In the genomic region with DNA sequence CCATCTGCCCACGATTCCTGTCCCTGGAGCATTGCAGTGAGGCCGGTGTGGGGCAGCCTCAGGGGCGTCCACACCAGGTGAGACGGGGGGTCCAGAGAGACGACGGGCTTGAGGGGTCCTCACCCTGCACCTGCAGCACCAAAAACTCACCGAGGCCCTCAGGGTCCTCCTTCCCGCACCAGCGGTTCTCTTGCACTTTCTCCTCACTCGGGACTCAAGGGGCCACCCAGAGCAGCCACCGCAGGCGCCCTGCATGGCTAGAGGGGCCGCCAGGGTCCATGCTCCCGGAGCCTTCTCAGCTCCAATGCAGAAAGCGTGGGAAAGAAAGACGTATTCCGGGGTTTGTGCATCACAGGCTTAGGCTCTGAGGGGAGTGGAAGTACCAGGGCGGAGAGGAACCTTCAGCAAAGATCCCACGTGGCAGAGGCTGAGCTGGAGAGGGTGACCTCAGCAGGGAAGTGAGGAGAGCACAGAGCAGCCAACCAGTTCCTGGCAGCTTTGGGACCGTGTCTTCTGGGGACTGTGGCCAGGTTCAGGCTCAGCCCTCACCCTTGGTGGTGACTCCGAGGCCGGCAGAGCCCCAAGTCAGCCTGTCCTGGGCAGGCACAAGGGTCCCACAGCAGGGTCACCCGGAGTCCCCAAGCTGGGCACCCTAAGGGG, we compare ENCODE assay signal across 11 cellular contexts. TPM values are rescaled to one million over a fixed set of nuclear protein-coding genes. Genes with fewer than 3 reads are reported as not detected.
DNase-seq lines count a peak whose midpoint lies in the region; ATAC-seq and TF ChIP-seq lines count a peak whose summit lies in the region.
"Had no signal": no experiment of that assay in that cellular context is flagged by ENCODE, and none has a peak within 500 bp of the region (broad histone marks: within the 10 kb centered on the region; RNA-seq: fewer than 3 reads in every experiment).

No MANE protein-coding gene starts in this region.

- TF ChIP-seq CTCF in DND-41 (IDR thresholded peaks at IDR 0.05; ENCODE audit: borderline replicate concordance, extremely low read depth, low read length, poor library complexity, severe bottlenecking) (no peak), Peyer's patch (IDR thresholded peaks at IDR 0.05) (no peak), gastroesophageal sphincter (IDR thresholded peaks at IDR 0.05) (no peak), sigmoid colon (IDR thresholded peaks at IDR 0.05) (no peak)

- H3K4me3 ChIP-seq in DND-41 (ENCODE audit: low read depth in 1 of 2, low read length in 2 of 2): no peak overlapping the region
- H3K4me3 ChIP-seq in Peyer's patch: no peak overlapping the region
- no peak overlapping the region for H3K4me3 ChIP-seq in gastroesophageal sphincter
- H3K4me3 ChIP-seq in sigmoid colon: no peak overlapping the region

- H3K27ac ChIP-seq in DND-41 (ENCODE audit: low read length) (no peak overlapping the region), Peyer's patch (no peak overlapping the region), gastroesophageal sphincter (no peak overlapping the region), sigmoid colon (peak overlapping the region in 1 of 4 donors; percentile 31)

- TF ChIP-seq EP300 in gastroesophageal sphincter (IDR thresholded peaks at IDR 0.05) (no peak), sigmoid colon (IDR thresholded peaks at IDR 0.05) (no peak)

- peak; percentile 0 for DNase-seq in DND-41
- peak; percentile 6 to 44 (median 31) for DNase-seq in Peyer's patch
- peak; percentile 58 for DNase-seq in sigmoid colon
- no peak for DNase-seq in DMS 273 (lab: John Stamatoyannopoulos, UW; ENCODE audit: unreplicated experiment)
- DNase-seq: activated naive CD4-positive, alpha-beta T cell; cortex of kidney had no signal

- H3K4me2 ChIP-seq in DND-41 (ENCODE audit: insufficient read depth, low read length): no peak overlapping the region

- no peaks in the 10 kb centered on the region for H4K20me1 ChIP-seq in DND-41 (ENCODE audit: insufficient read depth, low read length)

- H3K4me1 ChIP-seq in DND-41 (ENCODE audit: insufficient read depth, low read length): no peaks in the 10 kb centered on the region
- no peaks in the 10 kb centered on the region for H3K4me1 ChIP-seq in Peyer's patch
- H3K4me1 ChIP-seq in gastroesophageal sphincter: peaks cover 0 to 43% (median 14%) of the 10 kb centered on the region in 3 donors
- H3K4me1 ChIP-seq in sigmoid colon: peaks cover 0 to 41% (median 33%) of the 10 kb centered on the region in 4 donors

- ATAC-seq in DND-41 (ENCODE audit: insufficient read depth, low read depth): no peak
- peak; percentile 28 for ATAC-seq in gastroesophageal sphincter
- ATAC-seq in GM21786 (IDR thresholded peaks at IDR 0.05; ENCODE audit: unreplicated experiment): no peak
- ATAC-seq in esophagus mucosa: no peak
- no peak for ATAC-seq in HG03432 (IDR thresholded peaks at IDR 0.05; ENCODE audit: unreplicated experiment)
- ATAC-seq: WTC11 had no signal

- no peaks in the 10 kb centered on the region for H3K79me2 ChIP-seq in DND-41 (ENCODE audit: insufficient read depth, low read length)

- intact Hi-C loops in sigmoid colon (cut with DNase I): no loop called here

- no peaks in the 10 kb centered on the region for H3K36me3 ChIP-seq in DND-41 (ENCODE audit: insufficient read depth, low read length)
- H3K36me3 ChIP-seq in Peyer's patch: no peaks in the 10 kb centered on the region
- no peaks in the 10 kb centered on the region for H3K36me3 ChIP-seq in gastroesophageal sphincter
- no peaks in the 10 kb centered on the region for H3K36me3 ChIP-seq in sigmoid colon

- WGBS in gastroesophageal sphincter (ENCODE audit: low coverage in 1 of 2), 2 donors: 31% methylated on average over 3 of the region's 23 CpGs; no CpG with 5 or more reads in 1 of the 2 donors
- WGBS in sigmoid colon, 2 donors: 84 to 88% methylated on average over 23 of the region's 23 CpGs

- no peak overlapping the region for H3K9ac ChIP-seq in DND-41 (ENCODE audit: low read depth, low read length)

- H3K9me3 ChIP-seq in DND-41 (ENCODE audit: insufficient read depth, low read length, severe bottlenecking) (no peaks in the 10 kb centered on the region), Peyer's patch (no peaks in the 10 kb centered on the region), gastroesophageal sphincter (no peaks in the 10 kb centered on the region), sigmoid colon (no peaks in the 10 kb centered on the region)

- no peak for TF ChIP-seq POLR2A in Peyer's patch (IDR thresholded peaks at IDR 0.05)
- no peak for TF ChIP-seq POLR2A in gastroesophageal sphincter (IDR thresholded peaks at IDR 0.05)
- TF ChIP-seq POLR2A in sigmoid colon (IDR thresholded peaks at IDR 0.05): no peak

- H2AFZ ChIP-seq in DND-41 (ENCODE audit: low read depth, low read length): no peak overlapping the region

- H3K27me3 ChIP-seq in DND-41 (ENCODE audit: insufficient read depth, low read length, poor library complexity) (peaks cover 3% of the 10 kb centered on the region), Peyer's patch (no peaks in the 10 kb centered on the region), gastroesophageal sphincter (no peaks in the 10 kb centered on the region), sigmoid colon (no peaks in the 10 kb centered on the region)

RNA-seq across cellular contexts. Expression of a gene that starts 19.5 kb away (rescaled TPM):
- total RNA-seq in Peyer's patch: 1,000 to 10,000 TPM in 1 of 4 donors, 100 to 1,000 TPM in 2, 10 to 100 TPM in 1; 59.9 to 1,087 (median 166) TPM
- 1,000 to 10,000 TPM in 3 of 4 donors, 100 to 1,000 TPM in 1; 720 to 1,286 (median 1,215) TPM for total RNA-seq in gastroesophageal sphincter
- 1,000 to 10,000 TPM in 2 of 4 donors, 100 to 1,000 TPM in 2; 570 to 1,745 (median 1,082) TPM for total RNA-seq in sigmoid colon
- polyA plus RNA-seq in sigmoid colon: 100 to 1,000 TPM in 1 of 3 donors, 10 to 100 TPM in 2; 14.3 to 233 (median 37.8) TPM
- 20.5 TPM for total RNA-seq in esophagus mucosa
